ENCODE assay signal across 10 cellular contexts in genomic region chr10:49762566-49762877, GRCh38. TPM values are rescaled to one million over a fixed set of nuclear protein-coding genes. Genes with fewer than 3 reads are reported as not detected.
DNase-seq lines count a peak whose midpoint lies in the region; ATAC-seq and TF ChIP-seq lines count a peak whose summit lies in the region.
"Had no signal": no experiment of that assay in that cellular context is flagged by ENCODE, and none has a peak within 500 bp of the region (broad histone marks: within the 10 kb centered on the region; RNA-seq: fewer than 3 reads in every experiment).

No MANE protein-coding gene starts in this region.

- intact Hi-C loops in naive thymus-derived CD4-positive, alpha-beta T cell (cut with micrococcal nuclease), result loop anchor here in 1 of 2 donors (1.0 to 5.0 kb wide), 2 partner anchors 155 to 170 kb away; no protein-coding TSS in a partner anchor

- ATAC-seq in central memory CD8-positive, alpha-beta T cell (replicated peaks; ENCODE audit: extremely low read depth, poor library complexity, severe bottlenecking), result no peak
- ATAC-seq in naive thymus-derived CD4-positive, alpha-beta T cell, result no peak
- ATAC-seq in GM19467 (IDR thresholded peaks at IDR 0.05; ENCODE audit: unreplicated experiment), result no peak
- no peak for ATAC-seq in GM21367 (IDR thresholded peaks at IDR 0.05; ENCODE audit: unreplicated experiment)

- no peaks in the 10 kb centered on the region for H3K4me1 Mint-ChIP-seq in central memory CD8-positive, alpha-beta T cell
- H3K4me1 Mint-ChIP-seq in naive thymus-derived CD4-positive, alpha-beta T cell, result peaks cover 0 to 8% (median 7%) of the 10 kb centered on the region in 7 donors

- CTCF ChIA-PET in AG04450 (lab: Charles Lee), result no interaction called here
- CTCF ChIA-PET in naive thymus-derived CD4-positive, alpha-beta T cell (lab: Charles Lee), result no interaction called here

- H3K27me3 ChIP-seq in AG04450 (ENCODE audit: control insufficient read depth, insufficient read depth, low read length) (peaks cover 2% of the 10 kb centered on the region), HL-60 (ENCODE audit: insufficient read depth, poor library complexity, severe bottlenecking) (peaks cover 10% of the 10 kb centered on the region)
- H3K27me3 ChIP-seq in naive thymus-derived CD4-positive, alpha-beta T cell (ENCODE audit: control insufficient read depth in 2 of 2, insufficient read depth in 2 of 2, low read length in 2 of 2), result no peaks in the 10 kb centered on the region

- H3K27ac ChIP-seq in AG04450 (ENCODE audit: low read depth, low read length), result no peak overlapping the region
- H3K27ac ChIP-seq in HL-60 (replicated peaks), result no peak overlapping the region
- no peak overlapping the region for H3K27ac ChIP-seq in naive thymus-derived CD4-positive, alpha-beta T cell (ENCODE audit: low read depth, low read length)

- peak overlapping the region; percentile 50 for H3K4me3 Mint-ChIP-seq in central memory CD8-positive, alpha-beta T cell
- H3K4me3 Mint-ChIP-seq in naive thymus-derived CD4-positive, alpha-beta T cell, result peak overlapping the region; percentile 40 to 71 (median 62)

- no peak for DNase-seq in AG04450 (ENCODE audit: low read depth, low spot score)
- DNase-seq in HL-60 (ENCODE audit: low read depth in 1 of 2, low spot score in 1 of 2), result no peak
- no peak for DNase-seq in central memory CD8-positive, alpha-beta T cell (ENCODE audit: low spot score in 2 of 2)
- DNase-seq in naive thymus-derived CD4-positive, alpha-beta T cell, result no peak
- DNase-seq in hypothalamus (lab: John Stamatoyannopoulos, UW), result no peak
- no peak for DNase-seq in NOMO-1 treated with DMSO at 0.1 percent for 48 hours (lab: John Stamatoyannopoulos, UW; ENCODE audit: unreplicated experiment)
- DNase-seq: effector CD4-positive, alpha-beta T cell had no signal

- no peaks in the 10 kb centered on the region for H3K36me3 ChIP-seq in naive thymus-derived CD4-positive, alpha-beta T cell (ENCODE audit: control insufficient read depth in 2 of 3, insufficient read depth in 3 of 3, low read length in 3 of 3)

- H3K9me3 Mint-ChIP-seq in central memory CD8-positive, alpha-beta T cell, result peaks cover 9% of the 10 kb centered on the region
- peaks cover 0 to 15% (median 8%) of the 10 kb centered on the region in 11 donors for H3K9me3 Mint-ChIP-seq in naive thymus-derived CD4-positive, alpha-beta T cell
- H3K9me3 Mint-ChIP-seq: T-helper 1 cell treated with Interleukin-12 subunit alpha and Interleukin-12 subunit beta and Interleukin-4 antibody, amounts not matched to agents 30 μg/mL and 1 μg/mL, for 36 hours had no signal

- peaks cover 69% of the 10 kb centered on the region for H3K27me3 Mint-ChIP-seq in central memory CD8-positive, alpha-beta T cell
- peaks cover 31 to 81% (median 53%) of the 10 kb centered on the region in 5 donors for H3K27me3 Mint-ChIP-seq in naive thymus-derived CD4-positive, alpha-beta T cell

- H3K27ac Mint-ChIP-seq in central memory CD8-positive, alpha-beta T cell (ENCODE audit: low read depth), result no peak overlapping the region
- no peak overlapping the region for H3K27ac Mint-ChIP-seq in naive thymus-derived CD4-positive, alpha-beta T cell
- H3K27ac Mint-ChIP-seq: T-helper 1 cell treated with Interleukin-12 subunit alpha and Interleukin-12 subunit beta and Interleukin-4 antibody, amounts not matched to agents 30 μg/mL and 1 μg/mL, for 36 hours had no signal

- TF ChIP-seq CTCF in AG04450 (IDR thresholded peaks at IDR 0.05; ENCODE audit: low read depth, low read length) (no peak), HL-60 (IDR thresholded peaks at IDR 0.05; ENCODE audit: insufficient read depth, low read length) (no peak)

- POLR2A ChIA-PET in AG04450 (lab: Yijun Ruan, JAX), result no interaction called here
- POLR2A ChIA-PET in naive thymus-derived CD4-positive, alpha-beta T cell (lab: Charles Lee), result no interaction called here

- H3K4me1 ChIP-seq in naive thymus-derived CD4-positive, alpha-beta T cell (ENCODE audit: control insufficient read depth in 2 of 2, insufficient read depth in 2 of 2, low read length in 2 of 2), result no peaks in the 10 kb centered on the region

- peaks cover 3% of the 10 kb centered on the region; the same call in 1 of the 2 replicates for H3K9me3 ChIP-seq in AG04450 (ENCODE audit: control insufficient read depth, insufficient read depth, low read length)
- H3K9me3 ChIP-seq in naive thymus-derived CD4-positive, alpha-beta T cell (ENCODE audit: control insufficient read depth in 2 of 3, low read length in 3 of 3), result peaks cover 0 to 8% (median 0%) of the 10 kb centered on the region in 3 experiments

- peaks cover 2% of the 10 kb centered on the region for H3K36me3 Mint-ChIP-seq in central memory CD8-positive, alpha-beta T cell (ENCODE audit: insufficient read depth)
- H3K36me3 Mint-ChIP-seq in naive thymus-derived CD4-positive, alpha-beta T cell, result peaks cover 0 to 13% (median 0%) of the 10 kb centered on the region in 5 donors

- H3K4me3 ChIP-seq in AG04450 (ENCODE audit: low read depth, low read length) (peak overlapping the region; percentile 57), HL-60 (replicated peaks; ENCODE audit: insufficient read depth, low read length) (peak overlapping the region; percentile 48)
- H3K4me3 ChIP-seq in naive thymus-derived CD4-positive, alpha-beta T cell (ENCODE audit: low read length), result no peak overlapping the region

RNA-seq across cellular contexts. Expression of gene OGDHL, which starts 0.4 kb away (rescaled TPM):
- polyA plus RNA-seq in AG04450 (2011; rRNA removed), result 0.19 and 0.20 TPM in 2 replicates
- polyA minus RNA-seq in AG04450 (2011; rRNA and poly(A)+ RNA removed), result 0.26 and 0.41 TPM in 2 replicates
- not detected for total RNA-seq in naive thymus-derived CD4-positive, alpha-beta T cell
- not detected for polyA plus RNA-seq in naive thymus-derived CD4-positive, alpha-beta T cell
